In genomic region chr1:109640285-109640865, GRCh38 we compare ENCODE assay signal across 9 cellular contexts. TPM values are rescaled to one million over a fixed set of nuclear protein-coding genes. Genes with fewer than 3 reads are reported as not detected.
DNase-seq lines count a peak whose midpoint lies in the region; ATAC-seq and TF ChIP-seq lines count a peak whose summit lies in the region.
"Had no signal": no experiment of that assay in that cellular context is flagged by ENCODE, and none has a peak within 500 bp of the region (broad histone marks: within the 10 kb centered on the region; RNA-seq: fewer than 3 reads in every experiment).

No MANE protein-coding gene starts in this region.

- peaks cover 28% of the 10 kb centered on the region for H3K4me1 Mint-ChIP-seq in stimulated activated naive CD8-positive, alpha-beta T cell treated with anti-CD3 and anti-CD28 coated beads, Interleukin-15, amount 100 ng/mL, for 72 hours

- intact Hi-C loops in esophagus muscularis mucosa (cut with DNase I), result loop anchor here (5.0 kb wide), 3 partner anchors 47 to 342 kb away; partner anchors contain the start of genes AHCYL1 and GSTM1

- no peak for TF ChIP-seq EP300 in esophagus muscularis mucosa (IDR thresholded peaks at IDR 0.05)
- TF ChIP-seq EP300 in neural cell (conservative IDR thresholded peaks at IDR 0.05; ENCODE audit: poor library complexity, severe bottlenecking), result no peak

- no peak overlapping the region for H3K27ac Mint-ChIP-seq in stimulated activated naive CD8-positive, alpha-beta T cell treated with anti-CD3 and anti-CD28 coated beads, Interleukin-15, amount 100 ng/mL, for 72 hours

- peak; percentile 58 for DNase-seq in NCI-H2171 treated with DMSO at 0.1 percent for 48 hours (lab: John Stamatoyannopoulos, UW)
- DNase-seq in NCI-H2171 (lab: John Stamatoyannopoulos, UW), result no peak
- peak; percentile 100 for DNase-seq in activated CD8-positive, alpha-beta memory T cell treated with anti-CD3 and anti-CD28 coated beads, Interleukin-2, amount 50 U/mL, for 48 hours
- peak; percentile 97 for DNase-seq in esophagus muscularis mucosa (ENCODE audit: extremely low spot score)
- peak; percentile 83 to 86 for DNase-seq in stimulated activated naive CD8-positive, alpha-beta T cell treated with anti-CD3 and anti-CD28 coated beads, Interleukin-15, amount 100 ng/mL, for 72 hours

- peaks cover 20% of the 10 kb centered on the region for H3K27me3 Mint-ChIP-seq in stimulated activated naive CD8-positive, alpha-beta T cell treated with anti-CD3 and anti-CD28 coated beads, Interleukin-15, amount 100 ng/mL, for 72 hours

- H3K9ac ChIP-seq in OCI-LY1 (ENCODE audit: low read length) (no peak overlapping the region), neural cell (ENCODE audit: low read length) (no peak overlapping the region)

- H3K4me3 ChIP-seq in OCI-LY1 (ENCODE audit: low read depth, low read length, poor library complexity, severe bottlenecking), result no peak overlapping the region
- H3K4me3 ChIP-seq in esophagus muscularis mucosa, result no peak overlapping the region
- no peak overlapping the region for H3K4me3 ChIP-seq in neural cell (ENCODE audit: low read length)

- no peaks in the 10 kb centered on the region for H3F3A ChIP-seq in OCI-LY1 (ENCODE audit: insufficient read depth, low read length)
- no peaks in the 10 kb centered on the region for H3F3A ChIP-seq in neural cell (ENCODE audit: insufficient read depth, low read length, poor library complexity, severe bottlenecking)

- H3K79me2 ChIP-seq in OCI-LY1 (ENCODE audit: insufficient read depth, low read length), result no peaks in the 10 kb centered on the region
- H3K79me2 ChIP-seq in neural cell (replicated peaks; ENCODE audit: insufficient read depth, low read length), result no peaks in the 10 kb centered on the region

- H4K20me1 ChIP-seq in OCI-LY1 (ENCODE audit: insufficient read depth, low read length) (no peaks in the 10 kb centered on the region), neural cell (ENCODE audit: insufficient read depth) (no peaks in the 10 kb centered on the region)

- H2AFZ ChIP-seq in OCI-LY1 (ENCODE audit: low read length), result no peak overlapping the region
- no peak overlapping the region for H2AFZ ChIP-seq in neural cell (ENCODE audit: low read depth, low read length)

- H3K4me1 ChIP-seq in OCI-LY1 (ENCODE audit: insufficient read depth, low read length, severe bottlenecking), result no peaks in the 10 kb centered on the region
- peaks cover 16 to 29% (median 24%) of the 10 kb centered on the region in 4 donors for H3K4me1 ChIP-seq in esophagus muscularis mucosa

- TF ChIP-seq CTCF in OCI-LY1 (IDR thresholded peaks at IDR 0.05; ENCODE audit: low read length), result peak; percentile 90
- peak; percentile 89 to 100 (median 92) for TF ChIP-seq CTCF in esophagus muscularis mucosa (IDR thresholded peaks at IDR 0.05)
- peak; percentile 73 for TF ChIP-seq CTCF in neural cell (IDR thresholded peaks at IDR 0.05; ENCODE audit: poor library complexity, severe bottlenecking)

- TF ChIP-seq POLR2A in esophagus muscularis mucosa (IDR thresholded peaks at IDR 0.05; ENCODE audit: low read depth), result no peak

- peak; percentile 63 for ATAC-seq in HG03442 (IDR thresholded peaks at IDR 0.05; ENCODE audit: unreplicated experiment)
- peak; percentile 71 for ATAC-seq in stimulated activated naive CD8-positive, alpha-beta T cell treated with anti-CD3 and anti-CD28 coated beads, Interleukin-15, amount 100 ng/mL, for 72 hours

- no peaks in the 10 kb centered on the region for H3K9me3 ChIP-seq in OCI-LY1 (ENCODE audit: low read length)
- H3K9me3 ChIP-seq in esophagus muscularis mucosa, result no peaks in the 10 kb centered on the region
- H3K9me3 ChIP-seq in neural cell (ENCODE audit: low read length), result no peaks in the 10 kb centered on the region

- no peak overlapping the region for H3K4me2 ChIP-seq in OCI-LY1 (ENCODE audit: low read length)
- no peak overlapping the region for H3K4me2 ChIP-seq in neural cell (ENCODE audit: low read length)

- no peak overlapping the region for H3K27ac ChIP-seq in OCI-LY1 (ENCODE audit: low read depth, low read length, poor library complexity, severe bottlenecking)
- no peak overlapping the region for H3K27ac ChIP-seq in esophagus muscularis mucosa (replicated peaks in 1 of 4)
- H3K27ac ChIP-seq in neural cell (ENCODE audit: low read length), result no peak overlapping the region

- no peak overlapping the region for H3K4me3 Mint-ChIP-seq in stimulated activated naive CD8-positive, alpha-beta T cell treated with anti-CD3 and anti-CD28 coated beads, Interleukin-15, amount 100 ng/mL, for 72 hours

- no peaks in the 10 kb centered on the region for H3K9me3 Mint-ChIP-seq in stimulated activated naive CD8-positive, alpha-beta T cell treated with anti-CD3 and anti-CD28 coated beads, Interleukin-15, amount 100 ng/mL, for 72 hours

- H3K36me3 ChIP-seq in OCI-LY1 (ENCODE audit: insufficient read depth, low read length) (no peaks in the 10 kb centered on the region), esophagus muscularis mucosa (no peaks in the 10 kb centered on the region), neural cell (ENCODE audit: insufficient read depth, low read length) (no peaks in the 10 kb centered on the region)

- TF ChIP-seq RAD21 in neural cell (conservative IDR thresholded peaks at IDR 0.05), result peak; percentile 62

- 52% methylated on average over 4 of the region's 5 CpGs for WGBS in esophagus muscularis mucosa

- H3K9me2 ChIP-seq in OCI-LY1 (ENCODE audit: low read depth, low read length), result no peaks in the 10 kb centered on the region
- H3K9me2 ChIP-seq in neural cell (ENCODE audit: insufficient read depth, low read length), result no peaks in the 10 kb centered on the region

- no peaks in the 10 kb centered on the region for H3K27me3 ChIP-seq in OCI-LY1 (ENCODE audit: insufficient read depth, low read length)
- H3K27me3 ChIP-seq in esophagus muscularis mucosa, result no peaks in the 10 kb centered on the region
- no peaks in the 10 kb centered on the region for H3K27me3 ChIP-seq in neural cell (ENCODE audit: insufficient read depth, low read depth, low read length)

TF ChIP-seq in neural cell, 6 proteins besides CTCF, POLR2A, EP300 and RAD21:
- TF ChIP-seq EZH2 (IDR thresholded peaks at IDR 0.05; ENCODE audit: borderline replicate concordance, insufficient read depth, low read length, poor library complexity, severe bottlenecking), result no peak
- TF ChIP-seq POLR2AphosphoS5 (IDR thresholded peaks at IDR 0.05), result no peak
- no peak for TF ChIP-seq TAF1 (IDR thresholded peaks at IDR 0.05; ENCODE audit: low read depth)
- TF ChIP-seq REST (IDR thresholded peaks at IDR 0.05; ENCODE audit: borderline replicate concordance), result no peak
- no peak for TF ChIP-seq MXI1 (conservative IDR thresholded peaks at IDR 0.05; ENCODE audit: poor library complexity, severe bottlenecking)
- TF ChIP-seq SMC3 (conservative IDR thresholded peaks at IDR 0.05; ENCODE audit: poor library complexity), result peak; percentile 74

RNA-seq across cellular contexts. Expression of gene GSTM4, which starts 15.5 kb away (rescaled TPM):
- total RNA-seq in esophagus muscularis mucosa, result 10 to 100 TPM; 33.1 to 43.1 (median 39.1) TPM
- 0.06 and 0.71 TPM in 2 replicates for polyA plus RNA-seq in neural cell
- 0.35 and 0.97 TPM in 2 replicates for polyA minus RNA-seq in neural cell

RNA-seq across cellular contexts. Expression of gene AMPD2, which starts 20.7 kb away (rescaled TPM):
- total RNA-seq in esophagus muscularis mucosa, result 10 to 100 TPM; 23.7 to 38.8 (median 33.2) TPM
- 104 and 111 TPM in 2 replicates for polyA plus RNA-seq in neural cell
- polyA minus RNA-seq in neural cell, result 88.4 and 108 TPM in 2 replicates

RNA-seq across cellular contexts. Expression of gene GNAT2, which starts 21.0 kb away (rescaled TPM):
- total RNA-seq in esophagus muscularis mucosa, result under 1 TPM in 1 of 4 donors, not detected in 3; 0.33 TPM
- polyA plus RNA-seq in neural cell, result 1.5 TPM in 1 of 2 replicates, not detected in the other
- polyA minus RNA-seq in neural cell, result not detected in 2 replicates
- total RNA-seq: mononuclear cell had no signal

RNA-seq across cellular contexts. Expression of gene GSTM2, which starts 27.5 kb away (rescaled TPM):
- total RNA-seq in esophagus muscularis mucosa, result 10 to 100 TPM; 19.9 to 59.0 (median 39.3) TPM
- polyA plus RNA-seq in neural cell, result 6.8 and 10.2 TPM in 2 replicates
- 4.5 and 6.1 TPM in 2 replicates for polyA minus RNA-seq in neural cell

RNA-seq across cellular contexts. Expression of gene GSTM1, which starts 47.2 kb away (rescaled TPM):
- total RNA-seq in esophagus muscularis mucosa, result 10 to 100 TPM in 1 of 4 donors, not detected in 3; 23.1 TPM
- polyA plus RNA-seq in neural cell, result not detected in 2 replicates
- polyA minus RNA-seq in neural cell, result not detected in 2 replicates
- total RNA-seq: mononuclear cell had no signal
